Comparison of ENCODE assay signal across 18 cellular contexts in the genomic region with DNA sequence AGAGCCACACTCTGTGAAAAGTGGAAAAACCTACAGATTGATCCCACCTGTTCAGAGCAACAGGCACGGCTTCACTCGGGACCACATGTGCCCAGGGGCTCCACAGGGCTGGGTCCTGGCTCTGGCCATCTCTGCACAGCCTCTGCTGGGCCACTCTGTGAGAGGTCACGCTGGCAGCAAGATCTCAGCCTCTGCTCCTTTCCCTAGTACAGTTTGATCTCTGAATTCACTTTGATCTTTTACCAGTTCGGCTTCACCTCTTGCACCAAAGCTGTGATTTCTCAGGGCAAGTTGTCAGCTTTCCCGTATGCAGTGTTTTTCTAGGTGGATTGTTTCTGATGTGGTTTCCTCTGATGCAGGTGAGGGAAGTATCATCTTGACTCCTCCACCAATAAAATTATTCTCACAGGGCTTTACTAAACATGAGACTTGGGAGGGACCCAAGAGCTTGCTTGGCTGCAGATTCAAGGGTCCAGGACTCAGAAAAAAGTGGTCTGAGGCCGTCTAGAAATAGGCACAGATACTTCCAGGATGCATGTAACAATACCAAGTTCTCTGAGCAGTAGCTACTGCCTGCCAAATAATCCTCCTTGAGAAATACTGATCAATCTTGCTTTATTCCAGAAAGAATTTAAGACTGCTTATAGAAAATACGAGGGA. TPM values are rescaled to one million over a fixed set of nuclear protein-coding genes. Genes with fewer than 3 reads are reported as not detected.
A peak's percentile ranks its signal among the peaks of the same experiment; 100 is the strongest.
DNase-seq lines count a peak whose midpoint lies in the region; ATAC-seq, FAIRE-seq and TF ChIP-seq lines count a peak whose summit lies in the region.
"Had no signal": no experiment of that assay in that cellular context is flagged by ENCODE, and none has a peak within 500 bp of the region (broad histone marks: within the 10 kb centered on the region; RNA-seq: fewer than 3 reads in every experiment).

No MANE protein-coding gene starts in this region.

- FAIRE-seq in HepG2 (lab: Jason Lieb, UNC) (no peak), pancreas (lab: Jason Lieb, UNC) (no peak)
- FAIRE-seq: urothelium cell line had no signal

- no peak overlapping the region for H3K4me3 ChIP-seq in HepG2 (replicated peaks in 1 of 3; ENCODE audit: insufficient read depth in 1 of 3, low read depth in 2 of 3, low read length in 3 of 3)
- H3K4me3 ChIP-seq in upper lobe of right lung: no peak overlapping the region
- H3K4me3 ChIP-seq in pancreas: no peak overlapping the region
- H3K4me3 ChIP-seq: BLaER1, skin epidermis had no signal

- H3K4me1 ChIP-seq in HepG2 (ENCODE audit: insufficient read depth, low read length): peaks cover 14% of the 10 kb centered on the region
- H3K4me1 ChIP-seq in upper lobe of right lung: no peaks in the 10 kb centered on the region
- H3K4me1 ChIP-seq in pancreas: no peaks in the 10 kb centered on the region
- H3K4me1 ChIP-seq: BLaER1 had no signal

- H3K27me3 ChIP-seq in HepG2 (ENCODE audit: control insufficient read depth in 1 of 2, insufficient read depth in 2 of 2, low read length in 2 of 2): peaks cover 0 to 21% of the 10 kb centered on the region in 2 experiments; a peak in 2 of 5 replicates
- no peaks in the 10 kb centered on the region for H3K27me3 ChIP-seq in upper lobe of right lung
- H3K27me3 ChIP-seq in pancreas: no peaks in the 10 kb centered on the region
- H3K27me3 ChIP-seq: BLaER1 had no signal

- POLR2A ChIA-PET in HepG2 (lab: Yijun Ruan, JAX): no interaction called here

- TF ChIP-seq RAD21 in HepG2 (CRISPR knock-in tag; IDR thresholded peaks at IDR 0.05): no peak

- no peak overlapping the region for H2AFZ ChIP-seq in HepG2 (ENCODE audit: low read length)

- H3K27ac ChIP-seq in HepG2 (ENCODE audit: extremely low read length, insufficient read depth, low read length): no peak overlapping the region
- H3K27ac ChIP-seq in upper lobe of right lung: no peak overlapping the region
- no peak overlapping the region for H3K27ac ChIP-seq in pancreas
- H3K27ac ChIP-seq: BLaER1 had no signal

- H3K9ac ChIP-seq in HepG2 (ENCODE audit: insufficient read depth, low read depth, low read length): no peak overlapping the region
- H3K9ac ChIP-seq: BLaER1 had no signal

- CTCF ChIA-PET in HepG2 (lab: Yijun Ruan, JAX; ENCODE audit: low intra/inter-chr PET ratio, low total read pairs): no interaction called here

- no peaks in the 10 kb centered on the region for H4K20me1 ChIP-seq in HepG2 (ENCODE audit: insufficient read depth, low read length)
- H4K20me1 ChIP-seq: BLaER1 had no signal

- no peaks in the 10 kb centered on the region for H3K79me2 ChIP-seq in HepG2 (ENCODE audit: insufficient read depth, low read length)

- peak; percentile 6 for DNase-seq in activated CD4-positive, CD25-positive, alpha-beta regulatory T cell treated with anti-CD3 and anti-CD28 coated beads, Interleukin-2, amount 50 U/mL, for 16 hours (ENCODE audit: low read depth, low spot score)
- DNase-seq in activated CD4-positive, CD25-positive, alpha-beta regulatory T cell (lab: John Stamatoyannopoulos, UW): no peak
- DNase-seq in stimulated activated CD4-positive, alpha-beta T cell treated with anti-CD3 and anti-CD28 coated beads, TNF-alpha, amount 100 ng/mL, for 1 hour (ENCODE audit: low read depth in 3 of 3, low spot score in 1 of 3): peak in 2 of 3 donors; percentile 8 to 21
- no peak for DNase-seq in stimulated activated CD4-positive, alpha-beta T cell treated with anti-CD3 and anti-CD28 coated beads, Interleukin-2, amount 100 ng/mL, for 48 hours
- no peak for DNase-seq in HepG2 (ENCODE audit: low spot score)
- no peak for DNase-seq in upper lobe of right lung
- no peak for DNase-seq in pancreas
- DNase-seq in DMS 273 (lab: John Stamatoyannopoulos, UW; ENCODE audit: unreplicated experiment): no peak
- DNase-seq: 8988T, NCI-H187 treated with DMSO at 0.1 percent for 48 hours, SHP77 had no signal

- H3K9me3 ChIP-seq in HepG2 (ENCODE audit: low read length) (no peaks in the 10 kb centered on the region), upper lobe of right lung (no peaks in the 10 kb centered on the region), pancreas (no peaks in the 10 kb centered on the region)
- H3K9me3 ChIP-seq: BLaER1 had no signal

- WGBS in HepG2 (ENCODE audit: low lambda C conversion rate): 1% methylated on average over 5 of the region's 7 CpGs
- WGBS in pancreas, 2 donors: 66 to 71% methylated on average over 7 of the region's 7 CpGs

- H3K36me3 ChIP-seq in HepG2 (replicated peaks in 1 of 2; ENCODE audit: control insufficient read depth in 1 of 2, insufficient read depth in 2 of 2, low read length in 2 of 2) (no peaks in the 10 kb centered on the region), upper lobe of right lung (peaks cover 34% of the 10 kb centered on the region), pancreas (peaks cover 0 to 7% (median 0%) of the 10 kb centered on the region in 3 donors)

- intact Hi-C loops in HepG2 (cut with micrococcal nuclease; ENCODE audit: unreplicated experiment): no loop called here
- intact Hi-C loops in upper lobe of right lung (cut with DNase I): no loop called here
- intact Hi-C loops in pancreas (cut with DNase I): no loop called here

- in situ Hi-C loops in HepG2 (cut with HindIII; ENCODE audit: extremely low pct_ligation_motif_present, low pct_unique_long_range_greater_than_20kb): no loop called here

- ATAC-seq in HepG2: peak; percentile 52
- ATAC-seq in upper lobe of right lung: peak; percentile 24
- ATAC-seq in pancreas: no peak

- BruUV-seq in HepG2 (replicated peaks; lab: Mats Ljungman, UMichigan): no TSS peak

- TF ChIP-seq CTCF in HepG2 (CRISPR knock-in tag; IDR thresholded peaks at IDR 0.05): no peak
- TF ChIP-seq CTCF in upper lobe of right lung (IDR thresholded peaks at IDR 0.05): no peak
- TF ChIP-seq CTCF in pancreas (IDR thresholded peaks at IDR 0.05): no peak

- TF ChIP-seq EP300 in HepG2 (IDR thresholded peaks at IDR 0.05; ENCODE audit: low read depth in 2 of 2, low read length in 2 of 2) (no peak), HepG2 (CRISPR knock-in tag; IDR thresholded peaks at IDR 0.05; ENCODE audit: borderline replicate concordance) (no peak)

- TF ChIP-seq POLR2A in HepG2 (IDR thresholded peaks at IDR 0.05; ENCODE audit: insufficient read depth in 1 of 2, low read depth in 2 of 2, low read length in 2 of 2): no peak

- no peak overlapping the region for H3K4me2 ChIP-seq in HepG2 (ENCODE audit: low read depth, low read length)
- H3K4me2 ChIP-seq: BLaER1 had no signal

RNA-seq across cellular contexts. Expression of gene ALDH3A1, which starts 24.0 kb away (rescaled TPM):
- total RNA-seq in HepG2 (2016; rRNA removed; fragmentation: Illumina TruSeq; extraction: Trizol) (0.45 and 0.62 TPM in 2 replicates), upper lobe of right lung (10.5 TPM), pancreas (under 1 TPM in 3 of 6 donors, not detected in 3; 0.20 to 0.51 (median 0.47) TPM)
- total RNA-seq in HepG2 (2016; cell fraction: cytosol; rRNA removed; fragmentation: Illumina TruSeq; extraction: Trizol; ENCODE audit: low read depth): 0.18 and 0.61 TPM in 2 replicates
- 0.50 and 0.65 TPM in 2 replicates for total RNA-seq in HepG2 (2016; cell fraction: insoluble cytoplasmic fraction; rRNA removed; fragmentation: Illumina TruSeq; extraction: Trizol)
- 0.38 and 0.49 TPM in 2 replicates for total RNA-seq in HepG2 (2016; cell fraction: membrane; rRNA removed; fragmentation: Illumina TruSeq; extraction: Trizol)
- 0.25 and 0.50 TPM in 2 replicates for total RNA-seq in HepG2 (2016; cell fraction: nucleus; rRNA removed; fragmentation: Illumina TruSeq; extraction: Trizol)
- polyA plus RNA-seq in HepG2 (2011; rRNA removed) (0.07 and 0.29 TPM in 2 replicates), pancreas (under 1 TPM; 0.23 to 0.34 TPM)
- polyA plus RNA-seq in HepG2 (2011; cell fraction: cytosol; rRNA removed): 0.09 TPM in 1 of 2 replicates, not detected in the other
- 0.11 and 0.19 TPM in 2 replicates for polyA plus RNA-seq in HepG2 (2011; cell fraction: nucleus; rRNA removed)
- 0.08 and 0.13 TPM in 2 replicates for polyA plus RNA-seq in HepG2 (2012)
- polyA plus RNA-seq in HepG2 (2016; cell fraction: cytosol; fragmentation: Illumina TruSeq; extraction: Trizol; ENCODE audit: low read depth): 0.10 and 0.26 TPM in 2 replicates
- 0.56 and 0.68 TPM in 2 replicates for polyA plus RNA-seq in HepG2 (2016; cell fraction: insoluble cytoplasmic fraction; fragmentation: Illumina TruSeq; extraction: Trizol; ENCODE audit: low read depth)
- polyA plus RNA-seq in HepG2 (2016; cell fraction: membrane; fragmentation: Illumina TruSeq; extraction: Trizol; ENCODE audit: low read depth): 0.30 and 0.86 TPM in 2 replicates
- 0.92 and 2.1 TPM in 2 replicates for polyA plus RNA-seq in HepG2 (2016; cell fraction: nucleus; fragmentation: Illumina TruSeq; extraction: Trizol; ENCODE audit: insufficient read depth, low read depth)
- 10.9 TPM in 1 of 2 replicates, not detected in the other for polyA minus RNA-seq in HepG2 (2011; rRNA and poly(A)+ RNA removed; ENCODE audit: low replicate concordance)
- polyA minus RNA-seq in HepG2 (2011; cell fraction: cytosol; rRNA and poly(A)+ RNA removed): not detected in 2 replicates
- not detected in 2 replicates for polyA minus RNA-seq in HepG2 (2011; cell fraction: nucleus; rRNA and poly(A)+ RNA removed)
- total RNA-seq: cerebellum; T-helper 2 cell treated with Interferon-gamma antibody and Interleukin-4, amounts not matched to agents 100 ng/mL and 5 ng/mL, for 36 hours had no signal

RNA-seq across cellular contexts. Expression of gene SLC47A2, which starts 55.7 kb away (rescaled TPM):
- total RNA-seq in HepG2 (2016; rRNA removed; fragmentation: Illumina TruSeq; extraction: Trizol) (0.04 TPM in 1 of 2 replicates, not detected in the other), upper lobe of right lung (not detected), pancreas (not detected)
- total RNA-seq in HepG2 (2016; cell fraction: cytosol; rRNA removed; fragmentation: Illumina TruSeq; extraction: Trizol; ENCODE audit: low read depth): not detected in 2 replicates
- total RNA-seq in HepG2 (2016; cell fraction: insoluble cytoplasmic fraction; rRNA removed; fragmentation: Illumina TruSeq; extraction: Trizol): 0.04 TPM in 1 of 2 replicates, not detected in the other
- 0.06 TPM in 1 of 2 replicates, not detected in the other for total RNA-seq in HepG2 (2016; cell fraction: membrane; rRNA removed; fragmentation: Illumina TruSeq; extraction: Trizol)
- 0.25 TPM in 1 of 2 replicates, not detected in the other for total RNA-seq in HepG2 (2016; cell fraction: nucleus; rRNA removed; fragmentation: Illumina TruSeq; extraction: Trizol)
- polyA plus RNA-seq in HepG2 (2011; rRNA removed) (not detected in 2 replicates), pancreas (not detected)
- polyA plus RNA-seq in HepG2 (2011; cell fraction: cytosol; rRNA removed): not detected in 2 replicates
- polyA plus RNA-seq in HepG2 (2011; cell fraction: nucleus; rRNA removed): not detected in 2 replicates
- polyA plus RNA-seq in HepG2 (2012): 0.07 and 0.17 TPM in 2 replicates
- polyA plus RNA-seq in HepG2 (2016; cell fraction: cytosol; fragmentation: Illumina TruSeq; extraction: Trizol; ENCODE audit: low read depth): not detected in 2 replicates
- not detected in 2 replicates for polyA plus RNA-seq in HepG2 (2016; cell fraction: insoluble cytoplasmic fraction; fragmentation: Illumina TruSeq; extraction: Trizol; ENCODE audit: low read depth)
- not detected in 2 replicates for polyA plus RNA-seq in HepG2 (2016; cell fraction: membrane; fragmentation: Illumina TruSeq; extraction: Trizol; ENCODE audit: low read depth)
- polyA plus RNA-seq in HepG2 (2016; cell fraction: nucleus; fragmentation: Illumina TruSeq; extraction: Trizol; ENCODE audit: insufficient read depth, low read depth): not detected in 2 replicates
- 0.21 TPM in 1 of 2 replicates, not detected in the other for polyA minus RNA-seq in HepG2 (2011; rRNA and poly(A)+ RNA removed; ENCODE audit: low replicate concordance)
- polyA minus RNA-seq in HepG2 (2011; cell fraction: cytosol; rRNA and poly(A)+ RNA removed): not detected in 2 replicates
- not detected in 2 replicates for polyA minus RNA-seq in HepG2 (2011; cell fraction: nucleus; rRNA and poly(A)+ RNA removed)
- total RNA-seq: NCI-H460; osteoblast; T-helper 2 cell treated with Interferon-gamma antibody and Interleukin-4, amounts not matched to agents 100 ng/mL and 5 ng/mL, for 36 hours had no signal

Comparison
In these comparisons a context has a peak if more than half of its experiments do, and no peak if none do; other contexts are left out.
1. DNase-seq: peak in activated CD4-positive, CD25-positive, alpha-beta regulatory T cell treated with anti-CD3 and anti-CD28 coated beads, Interleukin-2, amount 50 U/mL, for 16 hours (single experiment) and stimulated activated CD4-positive, alpha-beta T cell treated with anti-CD3 and anti-CD28 coated beads, TNF-alpha, amount 100 ng/mL, for 1 hour (2 of 3); none in activated CD4-positive, CD25-positive, alpha-beta regulatory T cell (0 of 4), stimulated activated CD4-positive, alpha-beta T cell treated with anti-CD3 and anti-CD28 coated beads, Interleukin-2, amount 100 ng/mL, for 48 hours (0 of 2), HepG2 (single experiment), upper lobe of right lung (single experiment), pancreas (0 of 6) and DMS 273 (single experiment).
2. ATAC-seq: peak in HepG2 (single experiment) and upper lobe of right lung (single experiment); none in pancreas (0 of 4).